14 cellular contexts compared by ENCODE assay signal in the genomic region with DNA sequence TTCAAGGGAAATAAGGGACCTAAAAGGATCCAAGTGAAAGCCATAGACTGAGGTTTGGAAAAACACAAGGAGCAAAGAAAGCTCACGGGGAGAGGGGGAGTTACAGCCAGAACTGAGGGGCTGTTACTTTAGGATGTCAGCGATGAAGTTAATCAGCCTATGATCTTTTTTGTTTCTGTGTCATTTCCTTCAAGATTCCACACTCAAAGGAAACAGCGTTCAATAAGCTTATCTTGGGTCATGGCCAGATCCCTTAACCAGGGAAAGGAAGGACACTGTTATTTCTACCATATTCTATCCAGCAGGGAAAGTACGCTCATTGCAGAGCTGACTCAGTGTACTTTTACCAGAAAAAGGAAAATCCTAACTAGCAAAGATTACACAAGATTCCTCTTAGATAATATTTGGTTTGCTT.
DNase-seq lines count a peak whose midpoint lies in the region; ATAC-seq and FAIRE-seq lines count a peak whose summit lies in the region.
"Had no signal": no experiment of that assay in that cellular context is flagged by ENCODE, and none has a peak within 500 bp of the region (broad histone marks: within the 10 kb centered on the region; RNA-seq: fewer than 3 reads in every experiment).

No MANE protein-coding gene starts in this region.

- no peak for FAIRE-seq in HTR-8/SVneo (lab: Jason Lieb, UNC)
- FAIRE-seq: keratinocyte had no signal

- H3K4me1 Mint-ChIP-seq in effector memory CD8-positive, alpha-beta T cell (ENCODE audit: low read depth in 2 of 2) = no peaks in the 10 kb centered on the region
- H3K4me1 Mint-ChIP-seq: natural killer cell had no signal

- H3K27ac ChIP-seq in neuronal stem cell (replicated peaks; ENCODE audit: low read length) = no peak overlapping the region
- H3K27ac ChIP-seq: esophagus squamous epithelium had no signal

- intact Hi-C loops in left colon (cut with DNase I, micrococcal nuclease) = no loop called here

- H2BK12ac ChIP-seq in neuronal stem cell (ENCODE audit: low read length) = no peak overlapping the region

- H3K4me1 ChIP-seq in neuronal stem cell (ENCODE audit: control insufficient read depth in 2 of 2, insufficient read depth in 1 of 2, low read depth in 1 of 2, low read length in 2 of 2) = no peaks in the 10 kb centered on the region

- H3K18ac ChIP-seq in neuronal stem cell (ENCODE audit: low read length) = no peak overlapping the region

- WGBS in neuronal stem cell (ENCODE audit: extremely low coverage in 2 of 2, insufficient read length in 2 of 2, insufficient replicate concordance in 1 of 2), 2 donors = no CpG with 5 or more reads among the region's 4 CpGs

- DNase-seq in A172 (ENCODE audit: low spot score) (peak; percentile 56), HT-29 (ENCODE audit: low spot score) (peak; percentile 51), astrocyte of the hippocampus (ENCODE audit: low read depth, low spot score) (peak; percentile 77), left colon (no peak), HTR-8/SVneo (ENCODE audit: insufficient read length, low spot score) (no peak), neuronal stem cell (ENCODE audit: low spot score) (no peak), globus pallidus (ENCODE audit: low spot score) (no peak)
- no peak for DNase-seq in effector memory CD8-positive, alpha-beta T cell
- DNase-seq: activated CD4-positive, alpha-beta T cell treated with anti-CD3 and anti-CD28 coated beads for 48 hours; AML-193; esophagus squamous epithelium; natural killer cell; NCI-H187 treated with DMSO at 0.1 percent for 48 hours had no signal

- H3K4me2 ChIP-seq in neuronal stem cell (ENCODE audit: insufficient read depth, low read length, poor library complexity, severe bottlenecking) = no peak overlapping the region

- no peak overlapping the region for H2AFZ ChIP-seq in neuronal stem cell (ENCODE audit: low read length)

- H3K36me3 Mint-ChIP-seq in effector memory CD8-positive, alpha-beta T cell (ENCODE audit: insufficient read depth) = no peaks in the 10 kb centered on the region
- H3K36me3 Mint-ChIP-seq: natural killer cell had no signal

- H3K27ac Mint-ChIP-seq in effector memory CD8-positive, alpha-beta T cell = no peak overlapping the region
- H3K27ac Mint-ChIP-seq: natural killer cell had no signal

- no peak overlapping the region for H3K4ac ChIP-seq in neuronal stem cell (ENCODE audit: low read length)

- no peak overlapping the region for H3K9ac ChIP-seq in neuronal stem cell (ENCODE audit: low read depth, low read length, poor library complexity)

- H3K23ac ChIP-seq in neuronal stem cell (ENCODE audit: low read depth, low read length, poor library complexity) = no peak overlapping the region

- no peak overlapping the region for H2AK5ac ChIP-seq in neuronal stem cell (ENCODE audit: low read depth, low read length)

- H4K8ac ChIP-seq in neuronal stem cell (ENCODE audit: low read depth, low read length) = no peak overlapping the region

- H2BK15ac ChIP-seq in neuronal stem cell (ENCODE audit: low read length) = no peak overlapping the region

- H2BK5ac ChIP-seq in neuronal stem cell (ENCODE audit: low read length) = no peak overlapping the region

- H3K9me3 Mint-ChIP-seq in effector memory CD8-positive, alpha-beta T cell = peaks cover 0 to under 1% of the 10 kb centered on the region in 2 donors
- H3K9me3 Mint-ChIP-seq: natural killer cell had no signal

- H2BK120ac ChIP-seq in neuronal stem cell (ENCODE audit: low read depth, low read length) = no peak overlapping the region

- H3K36me3 ChIP-seq in neuronal stem cell (replicated peaks in 1 of 2; ENCODE audit: control insufficient read depth in 2 of 2, insufficient read depth in 2 of 2, low read length in 2 of 2) = no peaks in the 10 kb centered on the region
- H3K36me3 ChIP-seq: esophagus squamous epithelium had no signal

- H3K4me3 Mint-ChIP-seq in effector memory CD8-positive, alpha-beta T cell = no peak overlapping the region
- H3K4me3 Mint-ChIP-seq: natural killer cell had no signal

- no peaks in the 10 kb centered on the region for H3K9me3 ChIP-seq in neuronal stem cell (replicated peaks in 1 of 2; ENCODE audit: control insufficient read depth in 2 of 2, insufficient read depth in 1 of 2, low read depth in 1 of 2, low read length in 2 of 2)
- H3K9me3 ChIP-seq: esophagus squamous epithelium had no signal

- H3K4me3 ChIP-seq in neuronal stem cell (ENCODE audit: low read length in 2 of 2) = no peak overlapping the region
- H3K4me3 ChIP-seq: esophagus squamous epithelium had no signal

- no peaks in the 10 kb centered on the region for H3K79me1 ChIP-seq in neuronal stem cell (ENCODE audit: low read depth, low read length)

- peaks cover 0 to 3% of the 10 kb centered on the region in 2 donors for H3K27me3 Mint-ChIP-seq in effector memory CD8-positive, alpha-beta T cell

- ATAC-seq in left colon = peak; percentile 30
- ATAC-seq in effector memory CD8-positive, alpha-beta T cell (replicated peaks) = no peak
- ATAC-seq: natural killer cell had no signal

- H4K91ac ChIP-seq in neuronal stem cell (ENCODE audit: low read depth, low read length, poor library complexity) = no peak overlapping the region

- H3K14ac ChIP-seq in neuronal stem cell (ENCODE audit: low read length) = no peak overlapping the region

- no peaks in the 10 kb centered on the region for H3K27me3 ChIP-seq in neuronal stem cell (ENCODE audit: control insufficient read depth in 3 of 3, insufficient read depth in 3 of 3, low read depth in 1 of 3, low read length in 3 of 3)
- H3K27me3 ChIP-seq: esophagus squamous epithelium had no signal

Comparison
In these comparisons a context has a peak if more than half of its experiments do, and no peak if none do; other contexts are left out.
1. DNase-seq: peak in A172 (single experiment), HT-29 (single experiment) and astrocyte of the hippocampus (single experiment); none in left colon (0 of 2), HTR-8/SVneo (single experiment), neuronal stem cell (single experiment), globus pallidus (single experiment) and effector memory CD8-positive, alpha-beta T cell (0 of 3).